Comparison of ENCODE assay signal across 24 cellular contexts in the genomic region with DNA sequence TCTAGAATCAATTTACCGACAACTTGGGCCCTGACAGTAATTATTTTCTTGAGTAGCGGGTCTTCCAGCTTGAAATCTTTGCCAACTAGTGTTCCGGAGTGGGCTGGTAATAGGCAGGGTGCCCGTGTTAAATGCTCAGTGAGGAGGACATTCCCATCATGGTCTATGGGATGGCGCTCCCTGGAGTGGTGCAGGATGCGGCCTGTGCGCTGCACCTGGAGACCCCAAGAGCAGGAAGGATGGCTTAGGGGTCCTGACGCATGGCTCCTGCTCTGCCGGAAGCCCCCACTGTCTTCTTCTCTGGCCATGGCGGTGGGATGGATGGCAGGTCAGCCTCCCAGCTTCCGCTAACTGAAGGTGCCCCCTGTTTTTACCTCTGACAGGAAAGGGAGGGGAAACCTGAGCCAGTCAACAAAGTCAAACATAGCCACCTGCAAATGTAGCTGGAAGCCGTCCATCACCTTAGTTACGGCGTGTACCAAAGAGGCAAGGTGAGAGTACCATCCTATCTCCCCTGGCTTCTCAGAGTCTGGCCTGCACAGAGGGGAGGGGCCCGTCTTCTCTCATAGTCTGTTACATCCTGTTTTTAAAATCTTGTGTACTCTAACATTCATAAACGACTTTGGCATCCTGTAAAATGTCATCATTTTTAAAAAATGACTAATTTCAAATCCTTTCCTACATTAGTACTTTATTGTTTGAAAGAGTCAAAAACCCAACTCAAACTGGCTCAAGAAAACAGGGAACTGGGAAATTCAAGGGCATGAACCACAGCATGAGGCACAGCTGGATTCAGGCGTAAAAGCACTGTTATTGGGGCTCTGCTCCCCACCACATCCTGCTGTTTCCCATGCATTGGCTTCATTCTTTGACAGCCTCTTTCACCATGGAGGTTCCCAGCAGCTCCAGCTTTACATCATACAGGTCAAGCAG. TPM values are rescaled to one million over a fixed set of nuclear protein-coding genes. Genes with fewer than 3 reads are reported as not detected.
DNase-seq lines count a peak whose midpoint lies in the region; ATAC-seq and TF ChIP-seq lines count a peak whose summit lies in the region.
"Had no signal": no experiment of that assay in that cellular context is flagged by ENCODE, and none has a peak within 500 bp of the region (broad histone marks: within the 10 kb centered on the region; RNA-seq: fewer than 3 reads in every experiment).

No MANE protein-coding gene starts in this region.

- H3K27ac ChIP-seq in CD4-positive, CD25-positive, alpha-beta regulatory T cell (ENCODE audit: insufficient read depth, low read length, poor library complexity, severe bottlenecking), result peak overlapping the region; percentile 35
- H3K27ac ChIP-seq in foreskin keratinocyte, result no peak overlapping the region
- H3K27ac ChIP-seq: heart left ventricle, psoas muscle, thyroid gland had no signal

- peak overlapping the region; percentile 62 for H3K4me3 ChIP-seq in CD4-positive, CD25-positive, alpha-beta regulatory T cell (ENCODE audit: low read depth, low read length)
- no peak overlapping the region for H3K4me3 ChIP-seq in choroid plexus epithelial cell (ENCODE audit: low read depth, low read length)
- H3K4me3 ChIP-seq: heart left ventricle, mucosa of descending colon, psoas muscle, thyroid gland had no signal

- ATAC-seq in CD4-positive, CD25-positive, alpha-beta regulatory T cell (ENCODE audit: low read depth in 2 of 2), result peak; percentile 86 to 93
- ATAC-seq in foreskin keratinocyte (no peak), HG02981 (IDR thresholded peaks at IDR 0.05; ENCODE audit: unreplicated experiment) (no peak), HG03175 (IDR thresholded peaks at IDR 0.05; ENCODE audit: unreplicated experiment) (no peak)
- ATAC-seq: CD8-positive, alpha-beta T cell; mucosa of descending colon; psoas muscle; WTC11 had no signal

- H3K4me3 Mint-ChIP-seq in CD4-positive, CD25-positive, alpha-beta regulatory T cell, result peak overlapping the region; percentile 27 to 75 (median 52)
- no peak overlapping the region for H3K4me3 Mint-ChIP-seq in nephron
- H3K4me3 Mint-ChIP-seq: CD8-positive, alpha-beta T cell; neural crest cell; WTC11 had no signal

- H3K27me3 Mint-ChIP-seq in CD4-positive, CD25-positive, alpha-beta regulatory T cell, result peaks cover 4% of the 10 kb centered on the region
- H3K27me3 Mint-ChIP-seq in nephron (ENCODE audit: low read depth), result peaks cover 54% of the 10 kb centered on the region

- peak overlapping the region; percentile 65 to 94 (median 87) for H3K27ac Mint-ChIP-seq in CD4-positive, CD25-positive, alpha-beta regulatory T cell
- peak overlapping the region in 2 of 3 experiments; percentile 51 to 53 for H3K27ac Mint-ChIP-seq in nephron
- H3K27ac Mint-ChIP-seq: CD8-positive, alpha-beta T cell; WTC11 had no signal

- DNase-seq in CD4-positive, CD25-positive, alpha-beta regulatory T cell, result peak in 2 of 3 donors; percentile 40 to 80
- DNase-seq in HCEC 1CT (peak; percentile 47), choroid plexus epithelial cell (ENCODE audit: low read depth) (peak; percentile 60), foreskin keratinocyte (no peak), SHP77 treated with DMSO at 0.1 percent for 48 hours (lab: John Stamatoyannopoulos, UW) (no peak)
- DNase-seq: activated CD4-positive, alpha-beta T cell treated with anti-CD3 and anti-CD28 coated beads, Interleukin-2, amount 50 U/mL, for 48 hours; activated gamma-delta T cell treated with Interleukin-2 at 50 U/mL for 16 hours; activated T-cell treated with anti-CD3 and anti-CD28 coated beads for 4 hours; CD8-positive, alpha-beta T cell; DMS153; NCI-H1694 treated with DMSO at 0.1 percent for 48 hours; psoas muscle; stimulated activated CD4-positive, alpha-beta T cell treated with anti-CD3 and anti-CD28 coated beads, Interleukin-2, amount 100 ng/mL, for 48 hours; stimulated activated naive CD4-positive, alpha-beta T cell treated with Interleukin-2 at 50 U/mL for 16 hours; T-helper 9 cell had no signal

- no peaks in the 10 kb centered on the region for H3K9me3 ChIP-seq in CD4-positive, CD25-positive, alpha-beta regulatory T cell (ENCODE audit: control insufficient read depth in 2 of 2, low read length in 2 of 2)
- H3K9me3 ChIP-seq: heart left ventricle, mucosa of descending colon, psoas muscle, thyroid gland had no signal

- peaks cover 4% of the 10 kb centered on the region for H3K36me3 Mint-ChIP-seq in CD4-positive, CD25-positive, alpha-beta regulatory T cell
- H3K36me3 Mint-ChIP-seq in nephron (ENCODE audit: low read depth), result no peaks in the 10 kb centered on the region
- H3K36me3 Mint-ChIP-seq: CD8-positive, alpha-beta T cell; WTC11 had no signal

- H3K9me3 Mint-ChIP-seq in CD4-positive, CD25-positive, alpha-beta regulatory T cell, result peaks cover 0 to 4% (median 0%) of the 10 kb centered on the region in 7 donors
- no peaks in the 10 kb centered on the region for H3K9me3 Mint-ChIP-seq in nephron
- H3K9me3 Mint-ChIP-seq: CD8-positive, alpha-beta T cell; neural crest cell; WTC11 had no signal

- no peaks in the 10 kb centered on the region for H3K36me3 ChIP-seq in CD4-positive, CD25-positive, alpha-beta regulatory T cell (ENCODE audit: control insufficient read depth, insufficient read depth, low read length)
- H3K36me3 ChIP-seq: heart left ventricle, thyroid gland had no signal

- peaks cover 20% of the 10 kb centered on the region for H3K4me1 ChIP-seq in CD4-positive, CD25-positive, alpha-beta regulatory T cell (ENCODE audit: control insufficient read depth, insufficient read depth, low read length, poor library complexity, severe bottlenecking)
- H3K4me1 ChIP-seq in foreskin keratinocyte, result peaks cover 8% of the 10 kb centered on the region
- H3K4me1 ChIP-seq: psoas muscle had no signal

- no peaks in the 10 kb centered on the region for H3K27me3 ChIP-seq in CD4-positive, CD25-positive, alpha-beta regulatory T cell (ENCODE audit: control insufficient read depth, insufficient read depth, low read length)
- peaks cover 11% of the 10 kb centered on the region for H3K27me3 ChIP-seq in foreskin keratinocyte
- H3K27me3 ChIP-seq: thyroid gland had no signal

- no peak for TF ChIP-seq CTCF in choroid plexus epithelial cell (conservative IDR thresholded peaks at IDR 0.05; ENCODE audit: low read depth, low read length)
- TF ChIP-seq CTCF in nephron (IDR thresholded peaks at IDR 0.05; ENCODE audit: unreplicated experiment in 3 of 3), result no peak
- no peak for TF ChIP-seq CTCF in foreskin keratinocyte (conservative IDR thresholded peaks at IDR 0.05)

- peaks cover 6 to 34% (median 19%) of the 10 kb centered on the region in 4 donors for H3K4me1 Mint-ChIP-seq in CD4-positive, CD25-positive, alpha-beta regulatory T cell
- peaks cover 23% of the 10 kb centered on the region for H3K4me1 Mint-ChIP-seq in nephron

RNA-seq across cellular contexts. Expression of a gene that starts 28.5 kb away (rescaled TPM):
- total RNA-seq in CD4-positive, CD25-positive, alpha-beta regulatory T cell, result not detected
- polyA plus RNA-seq in CD4-positive, CD25-positive, alpha-beta regulatory T cell, result not detected
- total RNA-seq in foreskin keratinocyte, result 0.18 and 0.51 TPM in 2 replicates
- polyA plus RNA-seq in foreskin keratinocyte, result 0.18 and 0.46 TPM in 2 replicates
- total RNA-seq: CD8-positive, alpha-beta T cell; skeletal muscle tissue had no signal
- polyA plus RNA-seq: heart left ventricle had no signal

Comparison
In these comparisons a context has a peak if more than half of its experiments do, and no peak if none do; other contexts are left out.
1. ATAC-seq: peak in CD4-positive, CD25-positive, alpha-beta regulatory T cell (2 of 2); none in foreskin keratinocyte (single experiment), HG02981 (single experiment) and HG03175 (single experiment).
2. DNase-seq: peak in CD4-positive, CD25-positive, alpha-beta regulatory T cell (2 of 3), HCEC 1CT (single experiment) and choroid plexus epithelial cell (single experiment); none in foreskin keratinocyte (0 of 2) and SHP77 treated with DMSO at 0.1 percent for 48 hours (single experiment).
3. H3K4me3 Mint-ChIP-seq: peak in CD4-positive, CD25-positive, alpha-beta regulatory T cell (4 of 4); none in nephron (0 of 3).